ENCODE assay signal across 18 cellular contexts in the genomic region with DNA sequence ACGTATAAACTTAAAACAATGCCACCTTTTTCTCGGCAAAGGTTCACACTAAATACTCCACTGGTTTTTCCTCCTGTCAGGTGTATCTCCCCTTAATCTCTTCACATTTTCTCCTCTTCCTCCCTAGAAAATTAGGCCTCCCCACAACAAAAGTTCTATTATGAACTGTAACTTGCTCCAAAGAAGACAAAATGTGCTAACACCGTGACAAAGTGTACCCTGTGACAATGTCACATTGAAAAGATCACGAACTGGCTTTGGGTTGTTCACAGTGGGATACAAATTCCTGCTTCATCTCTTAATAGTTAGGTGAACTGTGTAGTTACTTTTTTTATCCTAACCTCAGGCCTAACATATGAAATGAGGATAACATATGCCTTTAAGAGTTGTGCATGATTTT. TPM values are rescaled to one million over a fixed set of nuclear protein-coding genes. Genes with fewer than 3 reads are reported as not detected.
DNase-seq lines count a peak whose midpoint lies in the region; ATAC-seq and TF ChIP-seq lines count a peak whose summit lies in the region.
"Had no signal": no experiment of that assay in that cellular context is flagged by ENCODE, and none has a peak within 500 bp of the region (broad histone marks: within the 10 kb centered on the region; RNA-seq: fewer than 3 reads in every experiment).

No MANE protein-coding gene starts in this region.

- H3K4me2 ChIP-seq in OCI-LY3 (ENCODE audit: low read length) = peak overlapping the region; percentile 76
- H3K4me2 ChIP-seq in mammary epithelial cell (ENCODE audit: insufficient read depth, low read depth, low read length) = peak overlapping the region; percentile 26

- no TSS peak for BruUV-seq in mammary epithelial cell (replicated peaks; lab: Mats Ljungman, UMichigan)

- no peak overlapping the region for H2AFZ ChIP-seq in OCI-LY3 (ENCODE audit: low read depth, low read length)
- H2AFZ ChIP-seq in mammary epithelial cell (ENCODE audit: low read depth, low read length) = no peak overlapping the region
- H2AFZ ChIP-seq: parathyroid adenoma had no signal

- H3K4me1 ChIP-seq in left ventricle myocardium inferior (peaks cover 84% of the 10 kb centered on the region), OCI-LY3 (ENCODE audit: low read length) (peaks cover 65% of the 10 kb centered on the region), mammary epithelial cell (ENCODE audit: insufficient read depth, low read length) (peaks cover 22% of the 10 kb centered on the region)

- H3K79me2 ChIP-seq in OCI-LY3 (ENCODE audit: low read length) (peaks cover 100% of the 10 kb centered on the region), mammary epithelial cell (ENCODE audit: insufficient read depth, low read length) (peaks cover 96% of the 10 kb centered on the region)

- in situ Hi-C loops in mammary epithelial cell (cut with MboI; ENCODE audit: low sequenced_read_pairs in 2 of 2) = no loop called here

- peak overlapping the region; percentile 59 for H3K27ac ChIP-seq in left ventricle myocardium inferior (replicated peaks)
- peak overlapping the region; percentile 65 for H3K27ac ChIP-seq in OCI-LY3 (ENCODE audit: low read length)
- H3K27ac ChIP-seq in mammary epithelial cell (ENCODE audit: insufficient read depth, low read depth, low read length) = no peak overlapping the region
- H3K27ac ChIP-seq: parathyroid adenoma, spleen had no signal

- CTCF ChIA-PET in mammary epithelial cell (lab: Charles Lee; ENCODE audit: low non-redundant PET) = no interaction called here

- H4K20me1 ChIP-seq in OCI-LY3 (ENCODE audit: insufficient read depth, low read length) (peaks cover 91% of the 10 kb centered on the region), mammary epithelial cell (ENCODE audit: insufficient read depth, low read length) (peaks cover 3% of the 10 kb centered on the region)

- no peaks in the 10 kb centered on the region for H3K9me3 Mint-ChIP-seq in progenitor cell of endocrine pancreas (ENCODE audit: low read depth)
- H3K9me3 Mint-ChIP-seq in activated CD4-positive, alpha-beta T cell treated with anti-CD3 and anti-CD28 coated beads, Interleukin-2, amount 10 ng/mL, durations not matched to agents 24 days and 14 days = no peaks in the 10 kb centered on the region
- H3K9me3 Mint-ChIP-seq in effector memory CD8-positive, alpha-beta T cell = no peaks in the 10 kb centered on the region

- H3K9me3 ChIP-seq in left ventricle myocardium inferior (replicated peaks) (no peaks in the 10 kb centered on the region), OCI-LY3 (ENCODE audit: insufficient read depth, low read length) (no peaks in the 10 kb centered on the region), mammary epithelial cell (replicated peaks; ENCODE audit: insufficient read depth, low read length) (no peaks in the 10 kb centered on the region)
- H3K9me3 ChIP-seq: body of pancreas, spleen had no signal

- H3K4me3 ChIP-seq in left ventricle myocardium inferior (no peak overlapping the region), OCI-LY3 (ENCODE audit: low read length) (peak overlapping the region; percentile 64), mammary epithelial cell (replicated peaks in 1 of 3; ENCODE audit: insufficient read depth in 1 of 3, low read depth in 2 of 3, low read length in 3 of 3) (no peak overlapping the region)
- H3K4me3 ChIP-seq: body of pancreas, spleen had no signal

- ATAC-seq in left cardiac atrium = no peak
- ATAC-seq in effector memory CD8-positive, alpha-beta T cell (replicated peaks) = no peak
- ATAC-seq: body of pancreas had no signal

- peak overlapping the region; percentile 72 for H3K27ac Mint-ChIP-seq in progenitor cell of endocrine pancreas
- H3K27ac Mint-ChIP-seq in activated CD4-positive, alpha-beta T cell treated with anti-CD3 and anti-CD28 coated beads, Interleukin-2, amount 10 ng/mL, durations not matched to agents 24 days and 14 days = no peak overlapping the region
- H3K27ac Mint-ChIP-seq in effector memory CD8-positive, alpha-beta T cell = peak overlapping the region in 1 of 2 donors; percentile 66

- H3K9ac ChIP-seq in OCI-LY3 (ENCODE audit: low read length) = peak overlapping the region; percentile 23; the same call in 1 of the 2 replicates
- H3K9ac ChIP-seq in mammary epithelial cell (ENCODE audit: insufficient read depth, low read length) = no peak overlapping the region
- H3K9ac ChIP-seq: parathyroid adenoma had no signal

- H3K36me3 Mint-ChIP-seq in progenitor cell of endocrine pancreas (ENCODE audit: insufficient read depth) = peaks cover 1% of the 10 kb centered on the region
- peaks cover 29% of the 10 kb centered on the region for H3K36me3 Mint-ChIP-seq in activated CD4-positive, alpha-beta T cell treated with anti-CD3 and anti-CD28 coated beads, Interleukin-2, amount 10 ng/mL, durations not matched to agents 24 days and 14 days (ENCODE audit: low read depth)
- H3K36me3 Mint-ChIP-seq in effector memory CD8-positive, alpha-beta T cell (ENCODE audit: insufficient read depth) = peaks cover 18% of the 10 kb centered on the region

- peaks cover 5% of the 10 kb centered on the region for H3K36me3 ChIP-seq in left ventricle myocardium inferior
- H3K36me3 ChIP-seq in OCI-LY3 (replicated peaks; ENCODE audit: low read depth, low read length) = peaks cover 62% of the 10 kb centered on the region
- H3K36me3 ChIP-seq in mammary epithelial cell (ENCODE audit: insufficient read depth, low read length) = peaks cover 2% of the 10 kb centered on the region

- WGBS in mammary epithelial cell (ENCODE audit: low coverage, missing lambda C conversion rate) = 6% methylated on average over 4 of the region's 4 CpGs

- H3K4me3 Mint-ChIP-seq in progenitor cell of endocrine pancreas (ENCODE audit: low read depth) = no peak overlapping the region
- H3K4me3 Mint-ChIP-seq in activated CD4-positive, alpha-beta T cell treated with anti-CD3 and anti-CD28 coated beads, Interleukin-2, amount 10 ng/mL, durations not matched to agents 24 days and 14 days = no peak overlapping the region
- H3K4me3 Mint-ChIP-seq in effector memory CD8-positive, alpha-beta T cell = no peak overlapping the region

- intact Hi-C loops in left ventricle myocardium inferior (cut with micrococcal nuclease) (no loop called here), left cardiac atrium (cut with DNase I) (no loop called here), mammary epithelial cell (cut with micrococcal nuclease) (no loop called here)
- intact Hi-C loops in activated CD4-positive, alpha-beta T cell treated with anti-CD3 and anti-CD28 coated beads, Interleukin-2, amount 10 ng/mL, durations not matched to agents 24 days and 14 days (cut with micrococcal nuclease) = loop anchor here (2.0 kb wide), 1 partner anchor 15 kb away; no protein-coding TSS in a partner anchor

- TF ChIP-seq CTCF in left ventricle myocardium inferior (IDR thresholded peaks at IDR 0.05; ENCODE audit: borderline replicate concordance) (no peak), OCI-LY3 (IDR thresholded peaks at IDR 0.05; ENCODE audit: low read depth, low read length) (no peak), mammary epithelial cell (conservative IDR thresholded peaks at IDR 0.05 in 1 of 2, IDR thresholded peaks at IDR 0.05 in 1 of 2; ENCODE audit: extremely low read depth in 1 of 2, insufficient read depth in 1 of 2, low read depth in 1 of 2, low read length in 2 of 2) (no peak), progenitor cell of endocrine pancreas (IDR thresholded peaks at IDR 0.05; ENCODE audit: unreplicated experiment) (no peak)

- no peaks in the 10 kb centered on the region for H3K27me3 ChIP-seq in left ventricle myocardium inferior (ENCODE audit: low read depth)
- no peaks in the 10 kb centered on the region for H3K27me3 ChIP-seq in OCI-LY3 (ENCODE audit: low read depth, low read length)
- H3K27me3 ChIP-seq in mammary epithelial cell (ENCODE audit: insufficient read depth, low read length) = no peaks in the 10 kb centered on the region
- H3K27me3 ChIP-seq: body of pancreas, spleen had no signal

- DNase-seq in left ventricle myocardium inferior = no peak
- DNase-seq in left cardiac atrium = no peak
- no peak for DNase-seq in mammary epithelial cell
- no peak for DNase-seq in progenitor cell of endocrine pancreas (ENCODE audit: low spot score, unreplicated experiment)
- no peak for DNase-seq in activated CD4-positive, alpha-beta T cell treated with anti-CD3 and anti-CD28 coated beads, Interleukin-2, amount 10 ng/mL, durations not matched to agents 24 days and 14 days
- DNase-seq in EL = no peak
- DNase-seq in effector memory CD8-positive, alpha-beta T cell = no peak
- DNase-seq: activated CD4-positive, alpha-beta T cell treated with anti-CD3 and anti-CD28 coated beads, Interleukin-2, amount 50 U/mL, for 1 hour; body of pancreas; effector CD4-positive, alpha-beta T cell; H7; Kasumi-1; NCI-H146; NCI-H526; spleen; T-helper 2 cell had no signal

- dilution Hi-C loops in mammary epithelial cell (cut with HindIII; ENCODE audit: low sequenced_read_pairs) = no loop called here

- H3K4me1 Mint-ChIP-seq in progenitor cell of endocrine pancreas (ENCODE audit: low read depth) = peaks cover 42% of the 10 kb centered on the region
- H3K4me1 Mint-ChIP-seq in activated CD4-positive, alpha-beta T cell treated with anti-CD3 and anti-CD28 coated beads, Interleukin-2, amount 10 ng/mL, durations not matched to agents 24 days and 14 days = peaks cover 36% of the 10 kb centered on the region
- peaks cover 34 to 53% of the 10 kb centered on the region in 2 donors for H3K4me1 Mint-ChIP-seq in effector memory CD8-positive, alpha-beta T cell (ENCODE audit: low read depth in 2 of 2)

- H3K27me3 Mint-ChIP-seq in progenitor cell of endocrine pancreas = no peaks in the 10 kb centered on the region
- no peaks in the 10 kb centered on the region for H3K27me3 Mint-ChIP-seq in activated CD4-positive, alpha-beta T cell treated with anti-CD3 and anti-CD28 coated beads, Interleukin-2, amount 10 ng/mL, durations not matched to agents 24 days and 14 days
- no peaks in the 10 kb centered on the region for H3K27me3 Mint-ChIP-seq in effector memory CD8-positive, alpha-beta T cell

RNA-seq across cellular contexts. Expression of gene NUCKS1, which starts 6.0 kb away (rescaled TPM):
- 217 TPM for total RNA-seq in left ventricle myocardium inferior
- total RNA-seq in left cardiac atrium = 100 to 1,000 TPM; 162 to 221 TPM
- total RNA-seq in mammary epithelial cell = 100 to 1,000 TPM in 1 of 2 donors, 10 to 100 TPM in 1; 94.5 to 160 TPM
- polyA plus RNA-seq in mammary epithelial cell = 46.3 TPM
- 93.5 TPM for polyA minus RNA-seq in mammary epithelial cell
- 222 and 245 TPM in 2 replicates for total RNA-seq in progenitor cell of endocrine pancreas
- 161 and 188 TPM in 2 replicates for total RNA-seq in activated CD4-positive, alpha-beta T cell treated with anti-CD3 and anti-CD28 coated beads, Interleukin-2, amount 10 ng/mL, durations not matched to agents 24 days and 14 days

RNA-seq across cellular contexts. Expression of gene RAB29, which starts 31.3 kb away (rescaled TPM):
- 13.7 TPM for total RNA-seq in left ventricle myocardium inferior
- total RNA-seq in left cardiac atrium = 10 to 100 TPM; 13.1 to 18.7 TPM
- total RNA-seq in mammary epithelial cell = 10 to 100 TPM; 38.4 to 41.2 TPM
- polyA plus RNA-seq in mammary epithelial cell = 34.9 TPM
- 71.2 TPM for polyA minus RNA-seq in mammary epithelial cell
- total RNA-seq in progenitor cell of endocrine pancreas = 7.5 and 8.5 TPM in 2 replicates
- total RNA-seq in activated CD4-positive, alpha-beta T cell treated with anti-CD3 and anti-CD28 coated beads, Interleukin-2, amount 10 ng/mL, durations not matched to agents 24 days and 14 days = 27.8 and 29.1 TPM in 2 replicates
